In the genomic region with DNA sequence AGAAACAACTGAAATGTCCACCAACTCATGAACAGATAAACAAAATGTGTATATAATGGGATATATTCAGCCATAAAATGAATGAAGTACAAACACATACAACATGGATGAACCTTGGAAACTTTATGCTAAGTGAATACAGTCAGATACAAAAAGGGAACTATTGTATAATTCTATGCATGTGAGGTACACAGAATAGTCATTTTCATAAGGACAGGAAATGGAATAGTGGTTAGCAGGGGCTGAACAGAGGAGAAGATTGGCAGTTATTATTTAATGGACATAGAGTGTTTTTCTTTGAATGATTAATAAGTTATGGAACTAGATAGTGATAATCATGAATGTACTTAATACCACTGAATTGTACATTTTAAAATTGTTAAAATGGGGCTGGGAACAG, we compare ENCODE assay signal across 16 cellular contexts. TPM values are rescaled to one million over a fixed set of nuclear protein-coding genes. Genes with fewer than 3 reads are reported as not detected.
DNase-seq lines count a peak whose midpoint lies in the region; ATAC-seq and TF ChIP-seq lines count a peak whose summit lies in the region.
"Had no signal": no experiment of that assay in that cellular context is flagged by ENCODE, and none has a peak within 500 bp of the region (broad histone marks: within the 10 kb centered on the region; RNA-seq: fewer than 3 reads in every experiment).

No MANE protein-coding gene starts in this region.

- no peak for DNase-seq in progenitor cell of endocrine pancreas (ENCODE audit: low spot score, unreplicated experiment)
- DNase-seq in kidney glomerular epithelial cell (lab: John Stamatoyannopoulos, UW): no peak
- DNase-seq in NCI-H1694 treated with DMSO at 0.1 percent for 48 hours (lab: John Stamatoyannopoulos, UW): no peak
- no peak for DNase-seq in GF-D8 (lab: John Stamatoyannopoulos, UW)
- DNase-seq: activated CD4-positive, alpha-beta T cell treated with anti-CD3 and anti-CD28 coated beads for 1 hour; anterior cingulate cortex; CD4-positive, CD25-positive, alpha-beta regulatory T cell; GDM1; GOT3; NK-92 treated with Interleukin-12 subunit alpha and Interleukin-12 subunit beta, amount 100 ng/mL, for 24 hours; sigmoid colon; stomach had no signal

- peak overlapping the region; percentile 86 for H3K27ac Mint-ChIP-seq in progenitor cell of endocrine pancreas

- H3K9me3 Mint-ChIP-seq in progenitor cell of endocrine pancreas (ENCODE audit: low read depth): peaks cover 4% of the 10 kb centered on the region
- H3K9me3 Mint-ChIP-seq: CD4-positive, CD25-positive, alpha-beta regulatory T cell had no signal

- peak overlapping the region; percentile 8 for H3K27ac ChIP-seq in OCI-LY1 (ENCODE audit: low read depth, low read length, poor library complexity, severe bottlenecking)
- H3K27ac ChIP-seq: sigmoid colon, stomach had no signal

- no peaks in the 10 kb centered on the region for H3F3A ChIP-seq in OCI-LY1 (ENCODE audit: insufficient read depth, low read length)

- TF ChIP-seq CTCF in OCI-LY1 (IDR thresholded peaks at IDR 0.05; ENCODE audit: low read length) (no peak), progenitor cell of endocrine pancreas (IDR thresholded peaks at IDR 0.05; ENCODE audit: unreplicated experiment) (no peak)

- no peak overlapping the region for H2AFZ ChIP-seq in OCI-LY1 (ENCODE audit: low read length)

- H3K27me3 Mint-ChIP-seq in progenitor cell of endocrine pancreas: no peaks in the 10 kb centered on the region
- H3K27me3 Mint-ChIP-seq: CD4-positive, CD25-positive, alpha-beta regulatory T cell had no signal

- no peak overlapping the region; the same call in 1 of the 2 replicates for H3K4me2 ChIP-seq in OCI-LY1 (ENCODE audit: low read length)

- ATAC-seq in GM18873 (IDR thresholded peaks at IDR 0.05; ENCODE audit: low FRiP score, unreplicated experiment) (peak; percentile 51), HG02870 (IDR thresholded peaks at IDR 0.05; ENCODE audit: unreplicated experiment) (peak; percentile 58)
- no peak for ATAC-seq in activated CD4-positive, CD25-positive, alpha-beta regulatory T cell treated with anti-CD3 and anti-CD28 coated beads, Interleukin-2, amount 50 U/mL, for 24 hours

- H3K9me2 ChIP-seq in OCI-LY1 (ENCODE audit: low read depth, low read length): no peaks in the 10 kb centered on the region

- H3K36me3 ChIP-seq in OCI-LY1 (ENCODE audit: insufficient read depth, low read length): no peaks in the 10 kb centered on the region
- H3K36me3 ChIP-seq: sigmoid colon, stomach had no signal

- H3K4me1 ChIP-seq in OCI-LY1 (ENCODE audit: insufficient read depth, low read length, severe bottlenecking): peaks cover 21% of the 10 kb centered on the region
- H3K4me1 ChIP-seq: sigmoid colon had no signal

- no peaks in the 10 kb centered on the region for H3K27me3 ChIP-seq in OCI-LY1 (ENCODE audit: insufficient read depth, low read length)
- H3K27me3 ChIP-seq: sigmoid colon, stomach had no signal

- no peaks in the 10 kb centered on the region for H4K20me1 ChIP-seq in OCI-LY1 (ENCODE audit: insufficient read depth, low read length)

- H3K79me2 ChIP-seq in OCI-LY1 (ENCODE audit: insufficient read depth, low read length): no peaks in the 10 kb centered on the region

- H3K36me3 Mint-ChIP-seq in progenitor cell of endocrine pancreas (ENCODE audit: insufficient read depth): no peaks in the 10 kb centered on the region
- H3K36me3 Mint-ChIP-seq: CD4-positive, CD25-positive, alpha-beta regulatory T cell had no signal

- no peak overlapping the region for H3K9ac ChIP-seq in OCI-LY1 (ENCODE audit: low read length)

- peaks cover 23% of the 10 kb centered on the region for H3K4me1 Mint-ChIP-seq in progenitor cell of endocrine pancreas (ENCODE audit: low read depth)

- H3K9me3 ChIP-seq in OCI-LY1 (ENCODE audit: low read length): no peaks in the 10 kb centered on the region
- H3K9me3 ChIP-seq: sigmoid colon, stomach had no signal

- H3K4me3 Mint-ChIP-seq in progenitor cell of endocrine pancreas (ENCODE audit: low read depth): peak overlapping the region; percentile 6
- H3K4me3 Mint-ChIP-seq: CD4-positive, CD25-positive, alpha-beta regulatory T cell had no signal

- no peak overlapping the region for H3K4me3 ChIP-seq in OCI-LY1 (ENCODE audit: low read depth, low read length, poor library complexity, severe bottlenecking)
- H3K4me3 ChIP-seq: sigmoid colon, stomach had no signal

RNA-seq across cellular contexts. Expression of gene TRANK1, which starts 20.0 kb away (rescaled TPM):
- total RNA-seq in progenitor cell of endocrine pancreas: 16.4 and 17.1 TPM in 2 replicates

RNA-seq across cellular contexts. Expression of gene EPM2AIP1, which starts 28.1 kb away (rescaled TPM):
- 29.7 and 30.4 TPM in 2 replicates for total RNA-seq in progenitor cell of endocrine pancreas

RNA-seq across cellular contexts. Expression of gene MLH1, which starts 28.5 kb away (rescaled TPM):
- total RNA-seq in progenitor cell of endocrine pancreas: 43.8 and 46.9 TPM in 2 replicates

Comparison
In these comparisons a context has a peak if more than half of its experiments do, and no peak if none do; other contexts are left out.
1. ATAC-seq: peak in GM18873 (single experiment) and HG02870 (single experiment); none in activated CD4-positive, CD25-positive, alpha-beta regulatory T cell treated with anti-CD3 and anti-CD28 coated beads, Interleukin-2, amount 50 U/mL, for 24 hours (0 of 2).